ENCODE assay signal across 1 cellular context in the genomic region with DNA sequence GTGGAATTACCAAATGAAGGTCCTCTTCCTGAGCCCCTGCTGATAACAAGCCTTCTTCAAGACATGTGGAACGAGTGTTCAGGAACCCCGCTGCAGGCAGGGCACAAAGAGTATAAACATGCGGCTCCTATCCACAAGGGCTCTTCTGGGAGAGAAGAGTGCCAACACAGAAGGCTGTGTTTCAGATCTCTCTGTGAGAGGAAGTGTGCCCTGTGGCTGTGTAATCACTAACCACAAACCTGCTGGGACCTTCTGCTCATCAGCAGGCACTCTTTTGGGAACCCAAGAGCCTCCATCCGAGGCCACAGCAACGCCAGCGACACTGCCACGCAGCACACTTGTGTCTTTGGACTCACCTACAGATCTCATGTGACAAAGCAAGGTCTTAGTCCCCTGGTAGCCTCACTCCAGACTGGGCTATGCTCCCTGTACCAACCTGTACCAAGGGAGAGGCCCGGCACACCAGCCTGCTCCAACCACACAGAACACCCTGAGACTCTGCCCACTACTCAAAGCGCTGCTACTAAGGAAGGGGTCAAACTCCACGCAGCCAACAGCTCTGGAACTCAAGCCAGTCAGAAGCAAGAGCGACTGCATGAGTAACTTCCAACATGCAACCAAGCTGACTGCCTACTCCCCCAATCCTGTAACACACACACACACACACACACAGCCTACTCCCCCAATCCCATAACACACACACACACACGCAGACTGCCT.
TF ChIP-seq lines count a peak whose summit lies in the region.

No MANE protein-coding gene starts in this region.

TF ChIP-seq in GM12878, 131 proteins besides CTCF, POLR2A, EP300 and RAD21:
- TF ChIP-seq IKZF1 (conservative IDR thresholded peaks at IDR 0.05) (peak; percentile 45; the same call in 1 of the 2 replicates), TCF3 (IDR thresholded peaks at IDR 0.05; ENCODE audit: borderline replicate concordance, insufficient read depth, low read depth, low read length) (no peak), RELA (IDR thresholded peaks at IDR 0.05; ENCODE audit: borderline replicate concordance, partially characterized antibody) (no peak), ZNF217 (IDR thresholded peaks at IDR 0.05) (no peak), TARDBP (IDR thresholded peaks at IDR 0.05; ENCODE audit: borderline replicate concordance) (no peak), RUNX3 (IDR thresholded peaks at IDR 0.05; ENCODE audit: low read length) (peak; percentile 52), SPI1 (IDR thresholded peaks at IDR 0.05; ENCODE audit: borderline replicate concordance, insufficient read depth, low read depth, low read length) (peak; percentile 83), NFIC (IDR thresholded peaks at IDR 0.05; ENCODE audit: low read depth, low read length) (no peak), ZNF384 (IDR thresholded peaks at IDR 0.05; ENCODE audit: borderline replicate concordance, low read depth, low read length) (no peak), MTA2 (IDR thresholded peaks at IDR 0.05; ENCODE audit: low read depth) (peak; percentile 23; the same call in 1 of the 2 replicates), KLF5 (IDR thresholded peaks at IDR 0.05; ENCODE audit: partially characterized antibody) (no peak), CHD1 (IDR thresholded peaks at IDR 0.05; ENCODE audit: low read depth, low read length) (no peak), BHLHE40 (IDR thresholded peaks at IDR 0.05; ENCODE audit: borderline replicate concordance in 1 of 2, low read depth in 2 of 2, low read length in 1 of 2) (peak in 1 of 2 experiments; percentile 34; a peak in 1 of 4 replicates), GABPA (IDR thresholded peaks at IDR 0.05; ENCODE audit: low read depth) (no peak), NBN (IDR thresholded peaks at IDR 0.05) (no peak), SRF (IDR thresholded peaks at IDR 0.05; ENCODE audit: low read depth in 2 of 2, low read length in 2 of 2) (no peak), BACH1 (IDR thresholded peaks at IDR 0.05; ENCODE audit: borderline replicate concordance) (no peak), SMC3 (IDR thresholded peaks at IDR 0.05; ENCODE audit: borderline replicate concordance, low read length) (no peak), ETV6 (conservative IDR thresholded peaks at IDR 0.05 in 1 of 2, IDR thresholded peaks at IDR 0.05 in 1 of 2; ENCODE audit: borderline replicate concordance in 1 of 2, low read depth in 1 of 2) (no peak), MEF2B (IDR thresholded peaks at IDR 0.05; ENCODE audit: partially characterized antibody, poor library complexity, severe bottlenecking) (no peak), CREM (IDR thresholded peaks at IDR 0.05; ENCODE audit: low read depth) (no peak), BRCA1 (IDR thresholded peaks at IDR 0.05; ENCODE audit: low read depth, low read length) (no peak), NRF1 (conservative IDR thresholded peaks at IDR 0.05; ENCODE audit: low read depth, low read length) (no peak), FOXM1 (IDR thresholded peaks at IDR 0.05; ENCODE audit: low read depth, low read length) (no peak)
- TF ChIP-seq, protein P1, sequence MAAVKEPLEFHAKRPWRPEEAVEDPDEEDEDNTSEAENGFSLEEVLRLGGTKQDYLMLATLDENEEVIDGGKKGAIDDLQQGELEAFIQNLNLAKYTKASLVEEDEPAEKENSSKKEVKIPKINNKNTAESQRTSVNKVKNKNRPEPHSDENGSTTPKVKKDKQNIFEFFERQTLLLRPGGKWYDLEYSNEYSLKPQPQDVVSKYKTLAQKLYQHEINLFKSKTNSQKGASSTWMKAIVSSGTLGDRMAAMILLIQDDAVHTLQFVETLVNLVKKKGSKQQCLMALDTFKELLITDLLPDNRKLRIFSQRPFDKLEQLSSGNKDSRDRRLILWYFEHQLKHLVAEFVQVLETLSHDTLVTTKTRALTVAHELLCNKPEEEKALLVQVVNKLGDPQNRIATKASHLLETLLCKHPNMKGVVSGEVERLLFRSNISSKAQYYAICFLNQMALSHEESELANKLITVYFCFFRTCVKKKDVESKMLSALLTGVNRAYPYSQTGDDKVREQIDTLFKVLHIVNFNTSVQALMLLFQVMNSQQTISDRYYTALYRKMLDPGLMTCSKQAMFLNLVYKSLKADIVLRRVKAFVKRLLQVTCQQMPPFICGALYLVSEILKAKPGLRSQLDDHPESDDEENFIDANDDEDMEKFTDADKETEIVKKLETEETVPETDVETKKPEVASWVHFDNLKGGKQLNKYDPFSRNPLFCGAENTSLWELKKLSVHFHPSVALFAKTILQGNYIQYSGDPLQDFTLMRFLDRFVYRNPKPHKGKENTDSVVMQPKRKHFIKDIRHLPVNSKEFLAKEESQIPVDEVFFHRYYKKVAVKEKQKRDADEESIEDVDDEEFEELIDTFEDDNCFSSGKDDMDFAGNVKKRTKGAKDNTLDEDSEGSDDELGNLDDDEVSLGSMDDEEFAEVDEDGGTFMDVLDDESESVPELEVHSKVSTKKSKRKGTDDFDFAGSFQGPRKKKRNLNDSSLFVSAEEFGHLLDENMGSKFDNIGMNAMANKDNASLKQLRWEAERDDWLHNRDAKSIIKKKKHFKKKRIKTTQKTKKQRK (IDR thresholded peaks at IDR 0.05; ENCODE audit: low read depth, low read length) = no peak
TF ChIP-seq in GM12878: peak in this region for 5.
